ENCODE assay signal across 22 cellular contexts in genomic region chr2:67524236-67524635, GRCh38.
DNase-seq lines count a peak whose midpoint lies in the region; ATAC-seq and TF ChIP-seq lines count a peak whose summit lies in the region.
"Had no signal": no experiment of that assay in that cellular context is flagged by ENCODE, and none has a peak within 500 bp of the region (broad histone marks: within the 10 kb centered on the region; RNA-seq: fewer than 3 reads in every experiment).

No MANE protein-coding gene starts in this region.

- H3K18ac ChIP-seq in IMR-90 (ENCODE audit: low read depth, low read length): peak overlapping the region; percentile 83; the same call in 1 of the 2 replicates

- H3K4me3 Mint-ChIP-seq in nephron: no peak overlapping the region
- H3K4me3 Mint-ChIP-seq: B cell, CD14-positive monocyte, H9, IgD-negative memory B cell had no signal

- H3K9ac ChIP-seq in IMR-90 (ENCODE audit: low read depth, low read length): no peak overlapping the region

- H3K27me3 ChIP-seq in IMR-90 (ENCODE audit: control insufficient read depth, insufficient read depth, low read length): no peaks in the 10 kb centered on the region
- H3K27me3 ChIP-seq: MG63, SJSA1 had no signal

- H3K36me3 ChIP-seq in IMR-90 (ENCODE audit: control insufficient read depth, insufficient read depth, low read length): no peaks in the 10 kb centered on the region
- H3K36me3 ChIP-seq: MG63, SJSA1 had no signal

- H2AK5ac ChIP-seq in IMR-90 (ENCODE audit: low read depth, low read length): no peak overlapping the region

- TF ChIP-seq RAD21 in IMR-90 (IDR thresholded peaks at IDR 0.05; ENCODE audit: low read length): no peak

- DNase-seq in IMR-90: no peak
- DNase-seq in RPMI7951 (ENCODE audit: low read depth): peak; percentile 44
- DNase-seq in epithelial cell of esophagus (ENCODE audit: low read depth): peak; percentile 59
- no peak for DNase-seq in activated naive CD4-positive, alpha-beta T cell treated with Interleukin-2 at 50 U/mL for 16 hours
- DNase-seq in NCI-H82 (lab: John Stamatoyannopoulos, UW): no peak
- DNase-seq: DMS53, GF-D8, H9, MG63, NCI-H1048, NCI-H1436, NCI-H1930, NCI-H524 treated with DMSO at 0.1 percent for 48 hours had no signal

- no peak overlapping the region for H3K27ac ChIP-seq in IMR-90 (ENCODE audit: insufficient read depth, low read length)
- H3K27ac ChIP-seq: A549, SJSA1 had no signal

- dilution Hi-C loops in IMR-90 (cut with HindIII; ENCODE audit: low sequenced_read_pairs, unreplicated experiment): no loop called here

- in situ Hi-C loops in IMR-90 (cut with MboI; ENCODE audit: low sequenced_read_pairs): no loop called here

- no peak overlapping the region for H3K56ac ChIP-seq in IMR-90 (ENCODE audit: extremely low read depth, insufficient read depth, low read length)

- no peak overlapping the region; a peak in 1 of 4 replicates for H4K8ac ChIP-seq in IMR-90 (ENCODE audit: low read depth in 2 of 2, low read length in 2 of 2)

- BruUV-seq in IMR-90 (replicated peaks; lab: Mats Ljungman, UMichigan): no TSS peak

- H2AFZ ChIP-seq in IMR-90 (replicated peaks; ENCODE audit: low read length, poor library complexity): no peak overlapping the region

- no peak overlapping the region; the same call in 1 of the 2 replicates for H3K23ac ChIP-seq in IMR-90 (ENCODE audit: low read depth, low read length)

- TF ChIP-seq CTCF in IMR-90 (conservative IDR thresholded peaks at IDR 0.05; ENCODE audit: low read depth, low read length) (no peak), epithelial cell of esophagus (IDR thresholded peaks at IDR 0.05; ENCODE audit: insufficient read depth, low read depth, low read length, missing control alignments) (no peak), nephron (IDR thresholded peaks at IDR 0.05; ENCODE audit: unreplicated experiment in 3 of 3) (no peak)

- H2BK120ac ChIP-seq in IMR-90 (ENCODE audit: low read depth, low read length): peak overlapping the region; percentile 0; the same call in 1 of the 2 replicates

- TF ChIP-seq POLR2A in IMR-90 (IDR thresholded peaks at IDR 0.05; ENCODE audit: low read depth, low read length): no peak

- POLR2A ChIA-PET in IMR-90 (lab: Charles Lee; ENCODE audit: unreplicated experiment): no interaction called here

- ATAC-seq in IMR-90 (ENCODE audit: low read depth) (no peak), GM19035 (IDR thresholded peaks at IDR 0.05; ENCODE audit: unreplicated experiment) (no peak), GM21515 (IDR thresholded peaks at IDR 0.05; ENCODE audit: unreplicated experiment) (no peak)
- ATAC-seq: A549, Right ventricle myocardium inferior had no signal

- intact Hi-C loops in IMR-90 (cut with micrococcal nuclease): no loop called here

- H3K27ac Mint-ChIP-seq in nephron: peak overlapping the region; percentile 94 to 95 (median 95)
- H3K27ac Mint-ChIP-seq: B cell, CD14-positive monocyte, H9, IgD-negative memory B cell had no signal

- H3K4ac ChIP-seq in IMR-90 (ENCODE audit: low read depth, low read length): peak overlapping the region; percentile 13; the same call in 1 of the 2 replicates

- no peaks in the 10 kb centered on the region for H4K20me1 ChIP-seq in IMR-90 (ENCODE audit: insufficient read depth, low read length)

- no peak overlapping the region for H2BK15ac ChIP-seq in IMR-90 (ENCODE audit: low read depth, low read length)

- H3K9me3 Mint-ChIP-seq in nephron: peaks cover 2% of the 10 kb centered on the region

- no peaks in the 10 kb centered on the region for H3K36me3 Mint-ChIP-seq in nephron (ENCODE audit: low read depth)
- H3K36me3 Mint-ChIP-seq: CD14-positive monocyte, IgD-negative memory B cell had no signal

- CTCF ChIA-PET in IMR-90 (lab: Yijun Ruan, JAX): no interaction called here

- H3K9me3 ChIP-seq in IMR-90 (ENCODE audit: control insufficient read depth, insufficient read depth, low read length): no peaks in the 10 kb centered on the region
- H3K9me3 ChIP-seq: SJSA1 had no signal

- 0 out of 2 replicates have a peak overlapping the region, but pooled peaks have one; percentile 17 for H3K14ac ChIP-seq in IMR-90 (replicated peaks; ENCODE audit: low read depth, low read length)

- H3K4me3 ChIP-seq in IMR-90 (ENCODE audit: insufficient read depth, low read depth, low read length) (no peak overlapping the region), epithelial cell of esophagus (ENCODE audit: low read length) (no peak overlapping the region)
- H3K4me3 ChIP-seq: A549, MG63, SJSA1 had no signal

- H3K4me2 ChIP-seq in IMR-90 (ENCODE audit: low read depth, low read length): no peak overlapping the region
- H3K4me2 ChIP-seq: A549 had no signal

- no peak overlapping the region for H2BK5ac ChIP-seq in IMR-90 (ENCODE audit: low read depth, low read length, poor library complexity, severe bottlenecking)

- no peak overlapping the region for H2AK9ac ChIP-seq in IMR-90 (replicated peaks; ENCODE audit: low read depth, low read length, poor library complexity)

- peaks cover 52% of the 10 kb centered on the region for H3K4me1 Mint-ChIP-seq in nephron
- H3K4me1 Mint-ChIP-seq: B cell, CD14-positive monocyte, H9, IgD-negative memory B cell had no signal

- WGBS in IMR-90 (ENCODE audit: extremely low coverage in 2 of 2, insufficient read length in 1 of 2), 2 experiments: no CpG with 5 or more reads among the region's 3 CpGs

- no peaks in the 10 kb centered on the region for H3K79me1 ChIP-seq in IMR-90 (ENCODE audit: low read depth in 1 of 2, low read length in 2 of 2)

- H2BK20ac ChIP-seq in IMR-90 (ENCODE audit: low read depth, low read length): no peak overlapping the region; the same call in 1 of the 2 replicates

- peak overlapping the region; percentile 6; the same call in 1 of the 2 replicates for H4K5ac ChIP-seq in IMR-90 (ENCODE audit: low read depth, low read length)

- no peaks in the 10 kb centered on the region for H3K9me1 ChIP-seq in IMR-90 (ENCODE audit: insufficient read depth, low read length)

- H3K27me3 Mint-ChIP-seq in nephron (ENCODE audit: low read depth): no peaks in the 10 kb centered on the region

- no peak overlapping the region; the same call in 1 of the 2 replicates for H4K91ac ChIP-seq in IMR-90 (ENCODE audit: insufficient read depth, low read depth, low read length)

- H3K4me1 ChIP-seq in IMR-90 (ENCODE audit: control insufficient read depth, insufficient read depth, low read length): peaks cover 3% of the 10 kb centered on the region; the same call in 1 of the 2 replicates
- H3K4me1 ChIP-seq: SJSA1 had no signal

TF ChIP-seq in IMR-90, 13 proteins besides CTCF, POLR2A, EP300 and RAD21:
- TF ChIP-seq CEBPB (IDR thresholded peaks at IDR 0.05; ENCODE audit: low read depth, low read length) (no peak), SMC3 (IDR thresholded peaks at IDR 0.05; ENCODE audit: low read depth, low read length) (no peak), USF2 (IDR thresholded peaks at IDR 0.05; ENCODE audit: low read depth, low read length) (no peak), BHLHE40 (IDR thresholded peaks at IDR 0.05; ENCODE audit: low read depth, low read length) (no peak), MAZ (IDR thresholded peaks at IDR 0.05; ENCODE audit: borderline replicate concordance, low read depth, low read length) (no peak), ELK1 (IDR thresholded peaks at IDR 0.05; ENCODE audit: borderline replicate concordance, low read depth, low read length) (no peak), CHD1 (IDR thresholded peaks at IDR 0.05; ENCODE audit: low read depth, low read length) (no peak)

Comparison
In these comparisons a context has a peak if more than half of its experiments do, and no peak if none do; other contexts are left out.
1. DNase-seq: peak in RPMI7951 (single experiment) and epithelial cell of esophagus (single experiment); none in IMR-90 (single experiment), activated naive CD4-positive, alpha-beta T cell treated with Interleukin-2 at 50 U/mL for 16 hours (single experiment) and NCI-H82 (single experiment).